Comparison of ENCODE assay signal across 13 cellular contexts in genomic region chr3:100297784-100298183, GRCh38. TPM values are rescaled to one million over a fixed set of nuclear protein-coding genes. Genes with fewer than 3 reads are reported as not detected.
A peak's percentile ranks its signal among the peaks of the same experiment; 100 is the strongest.
DNase-seq lines count a peak whose midpoint lies in the region; TF ChIP-seq lines count a peak whose summit lies in the region.
"Had no signal": no experiment of that assay in that cellular context is flagged by ENCODE, and none has a peak within 500 bp of the region (broad histone marks: within the 10 kb centered on the region; RNA-seq: fewer than 3 reads in every experiment).

No MANE protein-coding gene starts in this region.

- no peak overlapping the region for H3K4me3 ChIP-seq in fibroblast of mammary gland (ENCODE audit: control insufficient read depth, low read depth, low read length)
- H3K4me3 ChIP-seq: lung had no signal

- no peak overlapping the region for H3K4me3 Mint-ChIP-seq in Calu3 (ENCODE audit: low read depth, unreplicated experiment)
- H3K4me3 Mint-ChIP-seq: activated T-helper 17 cell treated with anti-CD3 and anti-CD28 coated beads, Interleukin-2, amount 50 U/mL, for 72 hours; endodermal cell; naive B cell had no signal

- intact Hi-C loops in Calu3 (cut with micrococcal nuclease; ENCODE audit: unreplicated experiment): no loop called here

- no TSS peak for BruUV-seq in Calu3 (replicated peaks; lab: Mats Ljungman, UMichigan)

- DNase-seq in GM03348 (ENCODE audit: low spot score) (peak; percentile 23), RKO (ENCODE audit: low spot score) (peak; percentile 44), fibroblast of mammary gland (ENCODE audit: low read depth) (peak; percentile 70), stromal cell of bone marrow (ENCODE audit: low read depth) (peak; percentile 13), Calu3 (no peak), CD1c-positive myeloid dendritic cell (ENCODE audit: extremely low spot score) (no peak)
- DNase-seq in activated CD4-positive, alpha-beta T cell treated with anti-CD3 and anti-CD28 coated beads, Interleukin-2, amount 50 U/mL, for 4 hours: no peak
- DNase-seq: endodermal cell, naive B cell, NCI-H2029, NCI-H510A had no signal

- no peaks in the 10 kb centered on the region for H3K27me3 Mint-ChIP-seq in Calu3 (ENCODE audit: unreplicated experiment)
- H3K27me3 Mint-ChIP-seq: activated T-helper 17 cell treated with anti-CD3 and anti-CD28 coated beads, Interleukin-2, amount 50 U/mL, for 72 hours; naive B cell had no signal

- peaks cover 10% of the 10 kb centered on the region for H3K4me1 Mint-ChIP-seq in Calu3 (ENCODE audit: low read depth, unreplicated experiment)
- H3K4me1 Mint-ChIP-seq: activated T-helper 17 cell treated with anti-CD3 and anti-CD28 coated beads, Interleukin-2, amount 50 U/mL, for 72 hours; endodermal cell; naive B cell had no signal

- H3K27ac Mint-ChIP-seq in Calu3 (ENCODE audit: unreplicated experiment): no peak overlapping the region
- H3K27ac Mint-ChIP-seq: activated T-helper 17 cell treated with anti-CD3 and anti-CD28 coated beads, Interleukin-2, amount 50 U/mL, for 72 hours; endodermal cell; naive B cell had no signal

- no peaks in the 10 kb centered on the region for H3K9me3 Mint-ChIP-seq in Calu3 (ENCODE audit: low read depth, unreplicated experiment)
- H3K9me3 Mint-ChIP-seq: activated T-helper 17 cell treated with anti-CD3 and anti-CD28 coated beads, Interleukin-2, amount 50 U/mL, for 72 hours; endodermal cell; naive B cell had no signal

- H3K36me3 Mint-ChIP-seq in Calu3 (ENCODE audit: insufficient read depth, unreplicated experiment): peaks cover 5% of the 10 kb centered on the region

- CTCF ChIA-PET in Calu3 (lab: Charles Lee): no interaction called here

- TF ChIP-seq CTCF in fibroblast of mammary gland (conservative IDR thresholded peaks at IDR 0.05; ENCODE audit: control insufficient read depth, insufficient read depth, low read depth, low read length) (no peak), Calu3 (IDR thresholded peaks at IDR 0.05; ENCODE audit: unreplicated experiment) (no peak)

RNA-seq across cellular contexts. Expression of gene NIT2, which starts 36.8 kb away (rescaled TPM):
- 55.9 and 57.4 TPM in 2 replicates for total RNA-seq in Calu3 (2022)

RNA-seq across cellular contexts. Expression of gene TBC1D23, which starts 37.0 kb away (rescaled TPM):
- 26.1 and 27.6 TPM in 2 replicates for total RNA-seq in Calu3 (2022)

Comparison
In these comparisons a context has a peak if more than half of its experiments do, and no peak if none do; other contexts are left out.
1. DNase-seq: peak in GM03348 (single experiment), RKO (single experiment), fibroblast of mammary gland (single experiment) and stromal cell of bone marrow (single experiment); none in Calu3 (single experiment), CD1c-positive myeloid dendritic cell (single experiment) and activated CD4-positive, alpha-beta T cell treated with anti-CD3 and anti-CD28 coated beads, Interleukin-2, amount 50 U/mL, for 4 hours (0 of 2).